ENCODE assay signal across 18 cellular contexts in the genomic region with DNA sequence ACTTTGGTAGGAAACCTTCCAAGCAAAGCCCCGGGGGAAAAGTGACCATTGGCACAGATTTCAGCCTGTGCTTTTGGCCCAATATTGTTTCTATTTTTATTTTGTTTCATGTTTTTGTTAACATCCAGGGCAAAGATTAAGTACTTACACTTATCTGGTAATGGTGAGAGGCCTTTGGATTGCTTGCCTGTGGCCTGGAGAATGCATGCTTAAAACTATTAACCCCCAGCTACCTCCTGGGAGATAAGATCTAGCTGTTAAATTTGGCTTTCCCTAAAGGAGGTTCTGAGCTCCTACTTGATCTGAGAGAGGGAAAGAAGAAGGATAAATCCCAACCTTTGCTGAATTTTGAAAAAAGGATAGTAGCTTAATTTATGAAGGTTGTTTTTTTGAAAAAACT.
DNase-seq lines count a peak whose midpoint lies in the region; ATAC-seq, FAIRE-seq and TF ChIP-seq lines count a peak whose summit lies in the region.
"Had no signal": no experiment of that assay in that cellular context is flagged by ENCODE, and none has a peak within 500 bp of the region (broad histone marks: within the 10 kb centered on the region; RNA-seq: fewer than 3 reads in every experiment).

No MANE protein-coding gene starts in this region.

- no peaks in the 10 kb centered on the region for H3K27me3 Mint-ChIP-seq in naive thymus-derived CD8-positive, alpha-beta T cell
- H3K27me3 Mint-ChIP-seq: effector memory CD8-positive, alpha-beta T cell; IgD-negative memory B cell had no signal

- H3K9me3 Mint-ChIP-seq in naive thymus-derived CD8-positive, alpha-beta T cell, result no peaks in the 10 kb centered on the region
- H3K9me3 Mint-ChIP-seq: effector memory CD8-positive, alpha-beta T cell; IgD-negative memory B cell had no signal

- peaks cover 38% of the 10 kb centered on the region for H3K4me1 ChIP-seq in vagina
- no peaks in the 10 kb centered on the region for H3K4me1 ChIP-seq in effector memory CD4-positive, alpha-beta T cell (ENCODE audit: control insufficient read depth, insufficient read depth, low read length, poor library complexity, severe bottlenecking)
- peaks cover 3% of the 10 kb centered on the region for H3K4me1 ChIP-seq in mucosa of descending colon (ENCODE audit: low read depth)

- POLR2A ChIA-PET in naive thymus-derived CD8-positive, alpha-beta T cell (lab: Charles Lee), result no interaction called here

- no peak overlapping the region for H3K4me3 ChIP-seq in vagina
- no peak overlapping the region for H3K4me3 ChIP-seq in effector memory CD4-positive, alpha-beta T cell (ENCODE audit: insufficient read depth, low read depth, low read length, poor library complexity, severe bottlenecking)
- H3K4me3 ChIP-seq in mucosa of descending colon, result no peak overlapping the region

- H3K9me3 ChIP-seq in vagina (no peaks in the 10 kb centered on the region), mucosa of descending colon (no peaks in the 10 kb centered on the region)
- H3K9me3 ChIP-seq in effector memory CD4-positive, alpha-beta T cell (ENCODE audit: control insufficient read depth, low read length), result no peaks in the 10 kb centered on the region

- ATAC-seq in Right ventricle myocardium inferior, result peak; percentile 80
- ATAC-seq in naive thymus-derived CD8-positive, alpha-beta T cell, result no peak
- no peak for ATAC-seq in HG02885 (IDR thresholded peaks at IDR 0.05; ENCODE audit: poor library complexity, unreplicated experiment)
- no peak for ATAC-seq in mucosa of descending colon
- ATAC-seq: effector memory CD8-positive, alpha-beta T cell had no signal

- peaks cover 22 to 42% (median 39%) of the 10 kb centered on the region in 4 donors for H3K4me1 Mint-ChIP-seq in naive thymus-derived CD8-positive, alpha-beta T cell

- TF ChIP-seq POLR2A in vagina (IDR thresholded peaks at IDR 0.05), result no peak

- no peak for TF ChIP-seq CTCF in vagina (IDR thresholded peaks at IDR 0.05)
- TF ChIP-seq CTCF in mucosa of descending colon (IDR thresholded peaks at IDR 0.05), result no peak

- FAIRE-seq in endometrium (lab: Jason Lieb, UNC), result peak; percentile 21
- FAIRE-seq: GM18507, urothelium cell line had no signal

- H3K36me3 ChIP-seq in vagina (no peaks in the 10 kb centered on the region), mucosa of descending colon (ENCODE audit: low read depth) (no peaks in the 10 kb centered on the region)
- no peaks in the 10 kb centered on the region for H3K36me3 ChIP-seq in effector memory CD4-positive, alpha-beta T cell (ENCODE audit: control insufficient read depth, insufficient read depth, low read length)

- peak overlapping the region in 3 of 10 donors; percentile 5 to 30 (median 18) for H3K4me3 Mint-ChIP-seq in naive thymus-derived CD8-positive, alpha-beta T cell
- H3K4me3 Mint-ChIP-seq: effector memory CD8-positive, alpha-beta T cell; IgD-negative memory B cell had no signal

- peaks cover 0 to 28% (median 3%) of the 10 kb centered on the region in 3 donors for H3K36me3 Mint-ChIP-seq in naive thymus-derived CD8-positive, alpha-beta T cell

- peak overlapping the region; percentile 47 for H3K27ac ChIP-seq in vagina
- no peak overlapping the region for H3K27ac ChIP-seq in effector memory CD4-positive, alpha-beta T cell (ENCODE audit: insufficient read depth, low read length, poor library complexity, severe bottlenecking)

- DNase-seq in Right ventricle myocardium inferior (ENCODE audit: missing footprints) (no peak), cardiac septum (ENCODE audit: low spot score) (no peak), vagina (ENCODE audit: extremely low spot score in 2 of 2) (no peak), mucosa of descending colon (no peak)
- DNase-seq in naive thymus-derived CD8-positive, alpha-beta T cell, result no peak
- no peak for DNase-seq in effector memory CD4-positive, alpha-beta T cell
- DNase-seq: activated CD8-positive, alpha-beta memory T cell treated with anti-CD3 and anti-CD28 coated beads, Interleukin-2, amount 50 U/mL, for 4 hours; activated naive CD4-positive, alpha-beta T cell treated with anti-CD3 and anti-CD28 coated beads, Interleukin-2, amount 50 U/mL, for 16 hours; COR-L47; effector memory CD8-positive, alpha-beta T cell; HCEC 1CT; NCI-H2107; T1000 had no signal

- peak overlapping the region in 8 of 10 donors; percentile 5 to 76 (median 40) for H3K27ac Mint-ChIP-seq in naive thymus-derived CD8-positive, alpha-beta T cell

- intact Hi-C loops in Right ventricle myocardium inferior (cut with DNase I) (no loop called here), cardiac septum (cut with DNase I) (no loop called here), vagina (cut with DNase I) (loop anchor here (5.0 kb wide), 1 partner anchor 1391 kb away; no protein-coding TSS in a partner anchor), mucosa of descending colon (cut with DNase I, micrococcal nuclease) (no loop called here)

- no peaks in the 10 kb centered on the region for H3K27me3 ChIP-seq in vagina
- H3K27me3 ChIP-seq in effector memory CD4-positive, alpha-beta T cell (replicated peaks; ENCODE audit: control insufficient read depth, insufficient read depth, low read length, poor library complexity, severe bottlenecking), result no peaks in the 10 kb centered on the region
